ENCODE assay signal across 10 cellular contexts in genomic region chr19:54400913-54401312, GRCh38. TPM values are rescaled to one million over a fixed set of nuclear protein-coding genes. Genes with fewer than 3 reads are reported as not detected.
"Had no signal": no experiment of that assay in that cellular context is flagged by ENCODE, and none has a peak within 500 bp of the region (broad histone marks: within the 10 kb centered on the region; RNA-seq: fewer than 3 reads in every experiment).

No MANE protein-coding gene starts in this region.

- ATAC-seq: GM23338, HCT116 had no signal

- DNase-seq: GM23248, GOT3, H7, H9, HCEC 1CT, HFFc6 had no signal

RNA-seq across cellular contexts. Expression of gene TTYH1, which starts 14.4 kb away (rescaled TPM):
- total RNA-seq: GM23248, H4 had no signal

RNA-seq across cellular contexts. Expression of gene LAIR1, which starts 36.2 kb away (rescaled TPM):
- total RNA-seq: GM23248, H1, H9, HFFc6 had no signal
